Comparison of ENCODE assay signal across 1 cellular context in genomic region chr12:95003213-95003920, GRCh38.
TF ChIP-seq lines count a peak whose summit lies in the region.

Gene NDUFA12, minus strand, starts transcription at chr12:95003697. Its CDS starts 17 bp downstream, at chr12:95003680.

TF ChIP-seq in H1, 55 proteins besides CTCF, POLR2A, EP300 and RAD21 (continued from another document):
- no peak for TF ChIP-seq ATF2 (IDR thresholded peaks at IDR 0.05; ENCODE audit: low read length)
- no peak for TF ChIP-seq GTF2F1 (IDR thresholded peaks at IDR 0.05; ENCODE audit: borderline replicate concordance, low read depth, low read length)
- no peak for TF ChIP-seq EZH2 (IDR thresholded peaks at IDR 0.05; ENCODE audit: low read depth, low read length, severe bottlenecking)
- TF ChIP-seq CREB1 (IDR thresholded peaks at IDR 0.05) = no peak
- no peak for TF ChIP-seq CHD7 (IDR thresholded peaks at IDR 0.05; ENCODE audit: insufficient replicate concordance, low read length)
- TF ChIP-seq MAX (IDR thresholded peaks at IDR 0.05) = no peak; the same call in 1 of the 2 replicates
- peak; percentile 92 for TF ChIP-seq POLR2AphosphoS5 (IDR thresholded peaks at IDR 0.05; ENCODE audit: low read depth, low read length)
- TF ChIP-seq HDAC2 (IDR thresholded peaks at IDR 0.05; ENCODE audit: borderline replicate concordance in 1 of 2, low read depth in 2 of 2, low read length in 2 of 2) = peak; percentile 26 to 62; a peak in 1 of 4 replicates
- 0 out of 2 replicates have a peak, but pooled peaks have one; percentile 6 for TF ChIP-seq TEAD4 (IDR thresholded peaks at IDR 0.05; ENCODE audit: low read depth, low read length)
- TF ChIP-seq YY1 (IDR thresholded peaks at IDR 0.05; ENCODE audit: low read depth, low read length) = peak; percentile 92
- no peak for TF ChIP-seq ATF3 (IDR thresholded peaks at IDR 0.05; ENCODE audit: insufficient read depth, low read depth, low read length)
- no peak for TF ChIP-seq SP4 (IDR thresholded peaks at IDR 0.05; ENCODE audit: low read length)
- TF ChIP-seq CBX8 (IDR thresholded peaks at IDR 0.05; ENCODE audit: borderline replicate concordance, low read depth, low read length) = no peak
- TF ChIP-seq NANOG (IDR thresholded peaks at IDR 0.05; ENCODE audit: insufficient read depth, low read depth, low read length, poor library complexity, severe bottlenecking) = no peak
- no peak for TF ChIP-seq EGR1 (IDR thresholded peaks at IDR 0.05; ENCODE audit: borderline replicate concordance, low read depth, low read length)
- TF ChIP-seq JUN (IDR thresholded peaks at IDR 0.05; ENCODE audit: low read depth, low read length) = no peak
- no peak for TF ChIP-seq CTBP2 (IDR thresholded peaks at IDR 0.05; ENCODE audit: borderline replicate concordance, insufficient read depth, insufficient read length, low read length)
- TF ChIP-seq TAF1 (IDR thresholded peaks at IDR 0.05; ENCODE audit: low read depth, low read length) = peak; percentile 94
- TF ChIP-seq E2F6 (IDR thresholded peaks at IDR 0.05) = no peak
- no peak for TF ChIP-seq SIRT6 (IDR thresholded peaks at IDR 0.05; ENCODE audit: low read length)
- TF ChIP-seq USF2 (IDR thresholded peaks at IDR 0.05; ENCODE audit: low read length) = no peak
- TF ChIP-seq PHF8 (conservative IDR thresholded peaks at IDR 0.05; ENCODE audit: low read depth, low read length) = peak; percentile 98
- TF ChIP-seq KDM4A (IDR thresholded peaks at IDR 0.05; ENCODE audit: low read depth, low read length, severe bottlenecking) = peak; percentile 55
- TF ChIP-seq SIX5 (IDR thresholded peaks at IDR 0.05; ENCODE audit: low read depth, low read length) = no peak
- TF ChIP-seq RBBP5 (IDR thresholded peaks at IDR 0.05; ENCODE audit: borderline replicate concordance, low read depth, low read length) = no peak
- TF ChIP-seq ASH2L (IDR thresholded peaks at IDR 0.05; ENCODE audit: low read length) = peak; percentile 52
- no peak for TF ChIP-seq FOSL1 (IDR thresholded peaks at IDR 0.05; ENCODE audit: insufficient read depth, low read depth, low read length)
- TF ChIP-seq TAF7 (optimal IDR thresholded peaks at IDR 0.05; ENCODE audit: borderline replicate concordance, low read depth, low read length) = peak; percentile 71
- TF ChIP-seq RXRA (IDR thresholded peaks at IDR 0.05; ENCODE audit: insufficient read depth, low read depth, low read length) = no peak
- TF ChIP-seq HDAC6 (IDR thresholded peaks at IDR 0.05; ENCODE audit: low read depth, low read length) = no peak
- no peak for TF ChIP-seq ZNF274 (IDR thresholded peaks at IDR 0.05; ENCODE audit: borderline replicate concordance, extremely low read depth, low read length)
- no peak for TF ChIP-seq CBX5 (IDR thresholded peaks at IDR 0.05; ENCODE audit: low read depth, low read length)
- TF ChIP-seq CHD1 (IDR thresholded peaks at IDR 0.05; ENCODE audit: low read depth, low read length) = no peak
- peak; percentile 17; the same call in 1 of the 2 replicates for TF ChIP-seq JUND (IDR thresholded peaks at IDR 0.05; ENCODE audit: low read length)
- TF ChIP-seq NRF1 (IDR thresholded peaks at IDR 0.05; ENCODE audit: low read depth, low read length) = peak; percentile 94
- TF ChIP-seq KDM5A (IDR thresholded peaks at IDR 0.05; ENCODE audit: low read length) = no peak; the same call in 1 of the 2 replicates
- TF ChIP-seq BRCA1 (IDR thresholded peaks at IDR 0.05; ENCODE audit: low read depth, low read length) = no peak
- TF ChIP-seq SRF (IDR thresholded peaks at IDR 0.05; ENCODE audit: low read depth, low read length) = no peak
- peak; percentile 90 for TF ChIP-seq TBP (IDR thresholded peaks at IDR 0.05; ENCODE audit: low read depth, low read length)
- TF ChIP-seq CEBPB (IDR thresholded peaks at IDR 0.05; ENCODE audit: low read depth, low read length) = no peak
- no peak for TF ChIP-seq MAFK (IDR thresholded peaks at IDR 0.05; ENCODE audit: low read depth, low read length)
- peak; percentile 70; the same call in 1 of the 2 replicates for TF ChIP-seq GABPA (IDR thresholded peaks at IDR 0.05; ENCODE audit: borderline replicate concordance, insufficient read depth, low read length)
- peak; percentile 54 for TF ChIP-seq SAP30 (IDR thresholded peaks at IDR 0.05; ENCODE audit: insufficient read depth, insufficient replicate concordance, low read length)
- TF ChIP-seq POU5F1 (IDR thresholded peaks at IDR 0.05; ENCODE audit: low read depth, low read length) = no peak
- 0 out of 2 replicates have a peak, but pooled peaks have one; percentile 53 for TF ChIP-seq SP1 (IDR thresholded peaks at IDR 0.05; ENCODE audit: low read depth, low read length)
- peak; percentile 84 for TF ChIP-seq BACH1 (IDR thresholded peaks at IDR 0.05; ENCODE audit: low read length)
- 0 out of 4 replicates have a peak, but pooled peaks of 1 of the 2 experiments have one; percentile 42 for TF ChIP-seq SIN3A (conservative IDR thresholded peaks at IDR 0.05 in 1 of 2, IDR thresholded peaks at IDR 0.05 in 1 of 2; ENCODE audit: low read depth in 1 of 2, low read length in 2 of 2)
- no peak for TF ChIP-seq SUZ12 (IDR thresholded peaks at IDR 0.05; ENCODE audit: low read length)
- no peak for TF ChIP-seq CHD2 (IDR thresholded peaks at IDR 0.05; ENCODE audit: low read length)
- no peak for TF ChIP-seq RNF2 (IDR thresholded peaks at IDR 0.05; ENCODE audit: borderline replicate concordance, low read depth, low read length, missing control alignments, poor library complexity, severe bottlenecking)
- TF ChIP-seq BCL11A (IDR thresholded peaks at IDR 0.05; ENCODE audit: low read depth in 2 of 2, low read length in 2 of 2) = no peak
- TF ChIP-seq RFX5 (IDR thresholded peaks at IDR 0.05; ENCODE audit: borderline replicate concordance, low read depth, low read length) = no peak
